Comparison of ENCODE assay signal across 14 cellular contexts in genomic region chr15:66955871-66956585, GRCh38.
DNase-seq lines count a peak whose midpoint lies in the region; ATAC-seq, FAIRE-seq and TF ChIP-seq lines count a peak whose summit lies in the region.
"Had no signal": no experiment of that assay in that cellular context is flagged by ENCODE, and none has a peak within 500 bp of the region (broad histone marks: within the 10 kb centered on the region; RNA-seq: fewer than 3 reads in every experiment).

No MANE protein-coding gene starts in this region.

- H2BK5ac ChIP-seq in trophoblast cell (ENCODE audit: low read depth, low read length, poor library complexity) = no peak overlapping the region

- no peak overlapping the region for H4K8ac ChIP-seq in trophoblast cell (ENCODE audit: low read depth, low read length)

- H2AK5ac ChIP-seq in trophoblast cell (ENCODE audit: low read length) = no peak overlapping the region

- H3K27me3 ChIP-seq in trophoblast cell (ENCODE audit: insufficient read depth, low read length) = no peaks in the 10 kb centered on the region
- H3K27me3 ChIP-seq: testis had no signal

- no peak overlapping the region for H2BK12ac ChIP-seq in trophoblast cell (ENCODE audit: low read length)

- peak; percentile 48 for DNase-seq in HK-2 (ENCODE audit: unreplicated experiment)
- DNase-seq in RCC 7860 (ENCODE audit: low spot score) = peak; percentile 80
- DNase-seq in epithelial cell of prostate (ENCODE audit: low read depth, low spot score) = peak; percentile 79
- DNase-seq in trophoblast cell = peak; percentile 80 to 89
- no peak for DNase-seq in activated effector memory CD4-positive, alpha-beta T cell treated with anti-CD3 and anti-CD28 coated beads, Interleukin-2, amount 50 U/mL, for 16 hours
- no peak for DNase-seq in GM13977 (ENCODE audit: low spot score)
- DNase-seq: Caco-2; effector memory CD4-positive, alpha-beta T cell; KBM-7; NCI-H2029; testis had no signal

- no peak overlapping the region for H3K18ac ChIP-seq in trophoblast cell (ENCODE audit: low read length)

- ATAC-seq in HG03045 (IDR thresholded peaks at IDR 0.05; ENCODE audit: unreplicated experiment) = no peak
- ATAC-seq: activated CD4-positive, CD25-positive, alpha-beta regulatory T cell treated with anti-CD3 and anti-CD28 coated beads, Interleukin-2, amount 50 U/mL, for 24 hours had no signal

- H3K4me2 ChIP-seq in trophoblast cell (ENCODE audit: low read length) = no peak overlapping the region

- no peak overlapping the region for H3K4ac ChIP-seq in trophoblast cell (ENCODE audit: low read depth, low read length)

- no peak overlapping the region for H3K9ac ChIP-seq in trophoblast cell (ENCODE audit: low read length)

- no peak overlapping the region for H4K12ac ChIP-seq in trophoblast cell (ENCODE audit: low read depth, low read length)

- no peak for TF ChIP-seq CTCF in GM13977 (IDR thresholded peaks at IDR 0.05; ENCODE audit: extremely low read depth, insufficient read depth, missing control alignments)

- H3K27ac ChIP-seq in epithelial cell of prostate (peak overlapping the region; percentile 49), trophoblast cell (ENCODE audit: low read depth, low read length) (no peak overlapping the region)
- H3K27ac ChIP-seq: skin epidermis, testis had no signal

- FAIRE-seq in RCC 7860 (lab: Jason Lieb, UNC) = peak; percentile 56

- H2BK120ac ChIP-seq in trophoblast cell (ENCODE audit: insufficient read depth, low read length, poor library complexity) = no peak overlapping the region

- no peaks in the 10 kb centered on the region for H3K9me3 ChIP-seq in trophoblast cell (ENCODE audit: insufficient read depth, low read depth, low read length)
- H3K9me3 ChIP-seq: Caco-2, testis had no signal

- no CpG with 5 or more reads among the region's 2 CpGs for WGBS in trophoblast cell (ENCODE audit: extremely low coverage, insufficient coverage, insufficient read length)

- peaks cover 21 to 22% of the 10 kb centered on the region in 2 experiments for H3K4me1 ChIP-seq in trophoblast cell (ENCODE audit: control insufficient read depth in 1 of 2, insufficient read depth in 2 of 2, low read length in 2 of 2)
- H3K4me1 ChIP-seq: testis had no signal

- no peaks in the 10 kb centered on the region for H3K36me3 ChIP-seq in trophoblast cell (ENCODE audit: control insufficient read depth in 1 of 2, insufficient read depth in 2 of 2, low read length in 2 of 2)

- in situ Hi-C loops in GM13977 (cut with MboI; ENCODE audit: low pct_unique_long_range_greater_than_20kb, low sequenced_read_pairs, unreplicated experiment) = loop anchor here (10.0 kb wide), 1 partner anchor 249 kb away; no protein-coding TSS in a partner anchor

- no peak overlapping the region for H3K4me3 ChIP-seq in trophoblast cell (ENCODE audit: low read depth, low read length)
- H3K4me3 ChIP-seq: skin epidermis, testis had no signal

- H3K23ac ChIP-seq in trophoblast cell (ENCODE audit: low read length) = no peak overlapping the region

- no peak overlapping the region for H4K91ac ChIP-seq in trophoblast cell (ENCODE audit: low read depth, low read length)

- no peaks in the 10 kb centered on the region for H3K79me2 ChIP-seq in trophoblast cell (ENCODE audit: control insufficient read depth, insufficient read depth, low read length, poor library complexity)

- H2AFZ ChIP-seq in trophoblast cell (ENCODE audit: insufficient read depth, low read length, poor library complexity) = no peak overlapping the region

- peaks cover 2% of the 10 kb centered on the region for H3K79me1 ChIP-seq in trophoblast cell (ENCODE audit: low read length)

- no peak overlapping the region for H3K14ac ChIP-seq in trophoblast cell (ENCODE audit: low read length)

Comparison
In these comparisons a context has a peak if more than half of its experiments do, and no peak if none do; other contexts are left out.
1. DNase-seq: peak in HK-2 (single experiment), RCC 7860 (single experiment), epithelial cell of prostate (single experiment) and trophoblast cell (2 of 2); none in activated effector memory CD4-positive, alpha-beta T cell treated with anti-CD3 and anti-CD28 coated beads, Interleukin-2, amount 50 U/mL, for 16 hours (single experiment) and GM13977 (single experiment).